In genomic region chr13:112802808-112803207, GRCh38 we compare ENCODE assay signal across 17 cellular contexts.
DNase-seq lines count a peak whose midpoint lies in the region; ATAC-seq and TF ChIP-seq lines count a peak whose summit lies in the region.
"Had no signal": no experiment of that assay in that cellular context is flagged by ENCODE, and none has a peak within 500 bp of the region (broad histone marks: within the 10 kb centered on the region; RNA-seq: fewer than 3 reads in every experiment).

No MANE protein-coding gene starts in this region.

- H3K36me3 Mint-ChIP-seq in T-helper 17 cell (ENCODE audit: low read depth), result no peaks in the 10 kb centered on the region

- peak overlapping the region; percentile 76 for H3K9ac ChIP-seq in OCI-LY3 (ENCODE audit: low read length)

- DNase-seq in GM12865 (ENCODE audit: low read depth) (peak; percentile 65), right lobe of liver (no peak), T-helper 17 cell (no peak), SW 1271 (lab: John Stamatoyannopoulos, UW) (no peak), COLO668 (lab: John Stamatoyannopoulos, UW; ENCODE audit: unreplicated experiment) (no peak)
- DNase-seq: activated CD8-positive, alpha-beta memory T cell treated with anti-CD3 and anti-CD28 coated beads, Interleukin-2, amount 10 ng/mL, durations not matched to agents 7 days and 5 days; AML-193; EL; kidney glomerular epithelial cell; naive B cell; NCI-H226; T-helper 9 cell had no signal

- H3K4me1 Mint-ChIP-seq in T-helper 17 cell, result no peaks in the 10 kb centered on the region
- H3K4me1 Mint-ChIP-seq: naive B cell had no signal

- no peaks in the 10 kb centered on the region for H3K79me2 ChIP-seq in OCI-LY3 (ENCODE audit: low read length)

- H3K4me2 ChIP-seq in OCI-LY3 (ENCODE audit: low read length), result peak overlapping the region; percentile 95

- peaks cover 58% of the 10 kb centered on the region for H3K4me1 ChIP-seq in OCI-LY3 (ENCODE audit: low read length)
- H3K4me1 ChIP-seq in right lobe of liver, result peaks cover 0 to 3% (median 0%) of the 10 kb centered on the region in 4 donors

- H2AFZ ChIP-seq in OCI-LY3 (ENCODE audit: low read depth, low read length), result no peak overlapping the region

- H3K4me3 ChIP-seq in GM12865 (ENCODE audit: low read depth, low read length), result peak overlapping the region; percentile 53
- H3K4me3 ChIP-seq in OCI-LY3 (ENCODE audit: low read length), result peak overlapping the region; percentile 73
- H3K4me3 ChIP-seq in right lobe of liver, result no peak overlapping the region
- H3K4me3 ChIP-seq: skin epidermis had no signal

- no peak for TF ChIP-seq POLR2A in right lobe of liver (IDR thresholded peaks at IDR 0.05)

- peak; percentile 46 for ATAC-seq in GM19455 (IDR thresholded peaks at IDR 0.05; ENCODE audit: unreplicated experiment)
- peak; percentile 48 for ATAC-seq in HG02885 (IDR thresholded peaks at IDR 0.05; ENCODE audit: poor library complexity, unreplicated experiment)
- no peak for ATAC-seq in right lobe of liver
- no peak for ATAC-seq in T-helper 17 cell
- ATAC-seq: activated CD8-positive, alpha-beta memory T cell treated with anti-CD3 and anti-CD28 coated beads, Interleukin-2, amount 10 ng/mL, durations not matched to agents 7 days and 5 days; Panc1 had no signal

- H3K9me3 ChIP-seq in OCI-LY3 (ENCODE audit: insufficient read depth, low read length) (no peaks in the 10 kb centered on the region), right lobe of liver (no peaks in the 10 kb centered on the region), T-helper 17 cell (ENCODE audit: control insufficient read depth, low read length, poor library complexity, severe bottlenecking) (no peaks in the 10 kb centered on the region)

- H3K27ac Mint-ChIP-seq in T-helper 17 cell, result no peak overlapping the region
- H3K27ac Mint-ChIP-seq: activated CD8-positive, alpha-beta memory T cell treated with anti-CD3 and anti-CD28 coated beads, Interleukin-2, amount 10 ng/mL, durations not matched to agents 7 days and 5 days had no signal

- WGBS in right lobe of liver (ENCODE audit: insufficient coverage, low coverage, low lambda C conversion rate, missing lambda C conversion rate), result 64% methylated on average over 2 of the region's 2 CpGs

- no peaks in the 10 kb centered on the region for H4K20me1 ChIP-seq in OCI-LY3 (ENCODE audit: insufficient read depth, low read length)

- no peaks in the 10 kb centered on the region for H3K27me3 Mint-ChIP-seq in T-helper 17 cell
- H3K27me3 Mint-ChIP-seq: activated CD8-positive, alpha-beta memory T cell treated with anti-CD3 and anti-CD28 coated beads, Interleukin-2, amount 10 ng/mL, durations not matched to agents 7 days and 5 days; naive B cell had no signal

- H3K27ac ChIP-seq in OCI-LY3 (ENCODE audit: low read length) (peak overlapping the region; percentile 93), right lobe of liver (no peak overlapping the region)
- H3K27ac ChIP-seq: skin epidermis had no signal

- H3K36me3 ChIP-seq in OCI-LY3 (replicated peaks; ENCODE audit: low read depth, low read length) (peaks cover 44% of the 10 kb centered on the region), right lobe of liver (peaks cover 0 to 6% (median 2%) of the 10 kb centered on the region in 4 donors)

- no peaks in the 10 kb centered on the region for H3K27me3 ChIP-seq in OCI-LY3 (ENCODE audit: low read depth, low read length)
- H3K27me3 ChIP-seq in right lobe of liver, result no peaks in the 10 kb centered on the region

- no peak overlapping the region for H3K4me3 Mint-ChIP-seq in T-helper 17 cell
- H3K4me3 Mint-ChIP-seq: activated CD8-positive, alpha-beta memory T cell treated with anti-CD3 and anti-CD28 coated beads, Interleukin-2, amount 10 ng/mL, durations not matched to agents 7 days and 5 days; naive B cell had no signal

- intact Hi-C loops in right lobe of liver (cut with DNase I), result no loop called here

- TF ChIP-seq CTCF in GM12865 (IDR thresholded peaks at IDR 0.05; ENCODE audit: insufficient read depth, low read depth, low read length, missing control alignments), result no peak
- TF ChIP-seq CTCF in OCI-LY3 (IDR thresholded peaks at IDR 0.05; ENCODE audit: low read depth, low read length), result no peak
- TF ChIP-seq CTCF in right lobe of liver (IDR thresholded peaks at IDR 0.05), result no peak

Comparison
In these comparisons a context has a peak if more than half of its experiments do, and no peak if none do; other contexts are left out.
1. H3K4me3 ChIP-seq: peak in GM12865 (single experiment) and OCI-LY3 (single experiment); none in right lobe of liver (0 of 3).
2. ATAC-seq: peak in GM19455 (single experiment) and HG02885 (single experiment); none in right lobe of liver (0 of 4) and T-helper 17 cell (single experiment).